9 cellular contexts compared by ENCODE assay signal in the genomic region with DNA sequence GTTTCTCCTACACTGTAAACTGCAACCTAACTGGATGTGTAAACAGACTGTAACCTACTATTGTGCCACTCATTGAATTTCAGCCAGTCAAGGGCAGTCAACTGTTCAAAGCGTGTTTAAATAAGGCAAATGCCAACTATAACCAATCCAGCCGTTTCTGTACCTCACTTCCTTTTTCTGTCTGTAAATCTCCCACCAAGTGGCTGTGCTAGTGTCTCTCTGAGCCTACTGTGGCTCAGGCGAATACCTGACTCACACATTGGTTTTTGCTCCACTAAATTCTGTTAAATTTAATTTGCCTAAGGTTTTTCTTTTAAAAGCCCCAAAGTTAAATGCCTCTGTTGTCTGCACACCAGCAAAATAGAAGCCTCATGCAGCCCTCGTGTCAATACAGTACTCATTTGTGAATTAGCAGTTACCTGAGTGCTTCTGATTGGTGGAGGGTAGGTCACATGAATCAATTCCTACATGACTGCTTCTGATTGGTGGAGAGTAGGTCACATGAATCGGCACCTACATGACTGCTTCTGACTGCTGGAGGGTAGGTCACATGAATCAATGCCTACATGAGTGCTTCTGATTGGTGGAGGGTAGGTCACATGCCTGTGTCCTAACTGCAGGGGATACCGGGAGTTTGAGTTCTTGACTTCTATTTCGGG. TPM values are rescaled to one million over a fixed set of nuclear protein-coding genes. Genes with fewer than 3 reads are reported as not detected.
A peak's percentile ranks its signal among the peaks of the same experiment; 100 is the strongest.
DNase-seq lines count a peak whose midpoint lies in the region; ATAC-seq and TF ChIP-seq lines count a peak whose summit lies in the region.
"Had no signal": no experiment of that assay in that cellular context is flagged by ENCODE, and none has a peak within 500 bp of the region (broad histone marks: within the 10 kb centered on the region; RNA-seq: fewer than 3 reads in every experiment).

No MANE protein-coding gene starts in this region.

- no peaks in the 10 kb centered on the region for H3K27me3 ChIP-seq in left lung

- peaks cover 53% of the 10 kb centered on the region for H3K4me1 Mint-ChIP-seq in T-helper 1 cell treated with Interleukin-12 subunit alpha and Interleukin-12 subunit beta and Interleukin-4 antibody, amounts not matched to agents 30 μg/mL and 1 μg/mL, for 36 hours (ENCODE audit: low read depth)

- H3K36me3 ChIP-seq in left lung: no peaks in the 10 kb centered on the region

- H3K9me3 Mint-ChIP-seq in T-helper 1 cell treated with Interleukin-12 subunit alpha and Interleukin-12 subunit beta and Interleukin-4 antibody, amounts not matched to agents 30 μg/mL and 1 μg/mL, for 36 hours: peaks cover 3% of the 10 kb centered on the region
- H3K9me3 Mint-ChIP-seq: immature natural killer cell had no signal

- TF ChIP-seq POLR2A in GM18505 (IDR thresholded peaks at IDR 0.05; ENCODE audit: borderline replicate concordance, extremely low read depth, insufficient read depth, insufficient read length): no peak

- H3K4me3 Mint-ChIP-seq in T-helper 1 cell treated with Interleukin-12 subunit alpha and Interleukin-12 subunit beta and Interleukin-4 antibody, amounts not matched to agents 30 μg/mL and 1 μg/mL, for 36 hours: no peak overlapping the region
- H3K4me3 Mint-ChIP-seq: immature natural killer cell had no signal

- in situ Hi-C loops in KBM-7 (cut with MboI; ENCODE audit: low pct_unique_long_range_greater_than_20kb, low sequenced_read_pairs): no loop called here

- TF ChIP-seq CTCF in left lung (IDR thresholded peaks at IDR 0.05): no peak

- peak overlapping the region; percentile 81 for H3K27ac Mint-ChIP-seq in T-helper 1 cell treated with Interleukin-12 subunit alpha and Interleukin-12 subunit beta and Interleukin-4 antibody, amounts not matched to agents 30 μg/mL and 1 μg/mL, for 36 hours

- H3K9me3 ChIP-seq in left lung: no peaks in the 10 kb centered on the region

- H3K4me1 ChIP-seq in left lung: no peaks in the 10 kb centered on the region

- H3K36me3 Mint-ChIP-seq in T-helper 1 cell treated with Interleukin-12 subunit alpha and Interleukin-12 subunit beta and Interleukin-4 antibody, amounts not matched to agents 30 μg/mL and 1 μg/mL, for 36 hours (ENCODE audit: low read depth): peaks cover 13% of the 10 kb centered on the region
- H3K36me3 Mint-ChIP-seq: immature natural killer cell had no signal

- intact Hi-C loops in left lung (cut with DNase I): no loop called here

- H3K27ac ChIP-seq in left lung: no peak overlapping the region

- peak; percentile 15 for DNase-seq in DMS53 treated with DMSO at 0.1 percent for 48 hours (lab: John Stamatoyannopoulos, UW; ENCODE audit: unreplicated experiment)
- peak; percentile 65 for DNase-seq in KBM-7
- DNase-seq in left lung: no peak
- no peak for DNase-seq in medulla oblongata (ENCODE audit: extremely low spot score)
- DNase-seq: aorta, immature natural killer cell had no signal

- ATAC-seq in left lung (peak; percentile 79), HG03565 (IDR thresholded peaks at IDR 0.05; ENCODE audit: unreplicated experiment) (no peak), GM18505 (IDR thresholded peaks at IDR 0.05; ENCODE audit: unreplicated experiment) (no peak)

- no peaks in the 10 kb centered on the region for H3K27me3 Mint-ChIP-seq in T-helper 1 cell treated with Interleukin-12 subunit alpha and Interleukin-12 subunit beta and Interleukin-4 antibody, amounts not matched to agents 30 μg/mL and 1 μg/mL, for 36 hours (ENCODE audit: low read depth)

- no peak overlapping the region for H3K4me3 ChIP-seq in left lung

RNA-seq across cellular contexts. Expression of a gene that starts 31.1 kb away (rescaled TPM):
- 1 to 10 TPM in 1 of 2 donors, under 1 TPM in 1; 0.35 to 1.6 TPM for total RNA-seq in left lung

RNA-seq across cellular contexts. Expression of a gene that starts 51.2 kb away (rescaled TPM):
- total RNA-seq in left lung: 10 to 100 TPM; 83.9 to 87.6 TPM

Comparison
In these comparisons a context has a peak if more than half of its experiments do, and no peak if none do; other contexts are left out.
1. DNase-seq: peak in DMS53 treated with DMSO at 0.1 percent for 48 hours (single experiment) and KBM-7 (single experiment); none in left lung (0 of 2) and medulla oblongata (single experiment).